ENCODE assay signal across 1 cellular context in genomic region chr5:74685979-74686631, GRCh38.
TF ChIP-seq lines count a peak whose summit lies in the region.

No MANE protein-coding gene starts in this region.

TF ChIP-seq in K562, 482 proteins besides CTCF, POLR2A, EP300 and RAD21 (continued from another document and continues in another):
- TF ChIP-seq E2F6 (IDR thresholded peaks at IDR 0.05; ENCODE audit: borderline replicate concordance in 1 of 2, extremely low read depth in 1 of 2, insufficient read depth in 1 of 2, insufficient read length in 1 of 2, low read depth in 1 of 2, low read length in 1 of 2, poor library complexity in 1 of 2, severe bottlenecking in 1 of 2) (no peak), RREB1 (CRISPR knock-in tag; IDR thresholded peaks at IDR 0.05) (no peak), CTBP1 (IDR thresholded peaks at IDR 0.05; ENCODE audit: borderline replicate concordance) (0 out of 2 replicates have a peak, but pooled peaks have one; percentile 17), SUPT5H (IDR thresholded peaks at IDR 0.05) (no peak), ZNF407 (IDR thresholded peaks at IDR 0.05; ENCODE audit: low read depth) (no peak), HNRNPUL1 (IDR thresholded peaks at IDR 0.05; ENCODE audit: low read length) (no peak), KAT2B (IDR thresholded peaks at IDR 0.05; ENCODE audit: low read depth, low read length) (no peak), RBM34 (IDR thresholded peaks at IDR 0.05; ENCODE audit: borderline replicate concordance, insufficient read depth, low read length) (no peak), HSF4 (CRISPR knock-in tag; IDR thresholded peaks at IDR 0.05; ENCODE audit: borderline replicate concordance) (no peak), TAF9B (IDR thresholded peaks at IDR 0.05; ENCODE audit: partially characterized antibody) (no peak), HMG20A (CRISPR knock-in tag; conservative IDR thresholded peaks at IDR 0.05) (no peak), CEBPG (CRISPR knock-in tag; IDR thresholded peaks at IDR 0.05) (no peak), CEBPG (tag; conservative IDR thresholded peaks at IDR 0.05 in 1 of 2, IDR thresholded peaks at IDR 0.05 in 1 of 2) (0 out of 4 replicates have a peak, but pooled peaks of 1 of the 2 experiments have one; percentile 7), PYGO2 (tag; IDR thresholded peaks at IDR 0.05) (no peak), SMARCA4 (IDR thresholded peaks at IDR 0.05) (0 out of 2 replicates have a peak, but pooled peaks have one; percentile 31), PCBP1 (IDR thresholded peaks at IDR 0.05; ENCODE audit: low read depth, low read length, poor library complexity, severe bottlenecking) (no peak), RBM39 (optimal IDR thresholded peaks at IDR 0.05; ENCODE audit: low read depth, low read length) (no peak), ESRRA (IDR thresholded peaks at IDR 0.05; ENCODE audit: borderline replicate concordance, low read depth) (peak; percentile 73; the same call in 1 of the 2 replicates), ZNF121 (CRISPR knock-in tag; conservative IDR thresholded peaks at IDR 0.05) (no peak), ZNF507 (tag; conservative IDR thresholded peaks at IDR 0.05) (no peak), SPI1 (IDR thresholded peaks at IDR 0.05; ENCODE audit: borderline replicate concordance, low read depth, low read length) (peak; percentile 92)
- TF ChIP-seq, protein P1, sequence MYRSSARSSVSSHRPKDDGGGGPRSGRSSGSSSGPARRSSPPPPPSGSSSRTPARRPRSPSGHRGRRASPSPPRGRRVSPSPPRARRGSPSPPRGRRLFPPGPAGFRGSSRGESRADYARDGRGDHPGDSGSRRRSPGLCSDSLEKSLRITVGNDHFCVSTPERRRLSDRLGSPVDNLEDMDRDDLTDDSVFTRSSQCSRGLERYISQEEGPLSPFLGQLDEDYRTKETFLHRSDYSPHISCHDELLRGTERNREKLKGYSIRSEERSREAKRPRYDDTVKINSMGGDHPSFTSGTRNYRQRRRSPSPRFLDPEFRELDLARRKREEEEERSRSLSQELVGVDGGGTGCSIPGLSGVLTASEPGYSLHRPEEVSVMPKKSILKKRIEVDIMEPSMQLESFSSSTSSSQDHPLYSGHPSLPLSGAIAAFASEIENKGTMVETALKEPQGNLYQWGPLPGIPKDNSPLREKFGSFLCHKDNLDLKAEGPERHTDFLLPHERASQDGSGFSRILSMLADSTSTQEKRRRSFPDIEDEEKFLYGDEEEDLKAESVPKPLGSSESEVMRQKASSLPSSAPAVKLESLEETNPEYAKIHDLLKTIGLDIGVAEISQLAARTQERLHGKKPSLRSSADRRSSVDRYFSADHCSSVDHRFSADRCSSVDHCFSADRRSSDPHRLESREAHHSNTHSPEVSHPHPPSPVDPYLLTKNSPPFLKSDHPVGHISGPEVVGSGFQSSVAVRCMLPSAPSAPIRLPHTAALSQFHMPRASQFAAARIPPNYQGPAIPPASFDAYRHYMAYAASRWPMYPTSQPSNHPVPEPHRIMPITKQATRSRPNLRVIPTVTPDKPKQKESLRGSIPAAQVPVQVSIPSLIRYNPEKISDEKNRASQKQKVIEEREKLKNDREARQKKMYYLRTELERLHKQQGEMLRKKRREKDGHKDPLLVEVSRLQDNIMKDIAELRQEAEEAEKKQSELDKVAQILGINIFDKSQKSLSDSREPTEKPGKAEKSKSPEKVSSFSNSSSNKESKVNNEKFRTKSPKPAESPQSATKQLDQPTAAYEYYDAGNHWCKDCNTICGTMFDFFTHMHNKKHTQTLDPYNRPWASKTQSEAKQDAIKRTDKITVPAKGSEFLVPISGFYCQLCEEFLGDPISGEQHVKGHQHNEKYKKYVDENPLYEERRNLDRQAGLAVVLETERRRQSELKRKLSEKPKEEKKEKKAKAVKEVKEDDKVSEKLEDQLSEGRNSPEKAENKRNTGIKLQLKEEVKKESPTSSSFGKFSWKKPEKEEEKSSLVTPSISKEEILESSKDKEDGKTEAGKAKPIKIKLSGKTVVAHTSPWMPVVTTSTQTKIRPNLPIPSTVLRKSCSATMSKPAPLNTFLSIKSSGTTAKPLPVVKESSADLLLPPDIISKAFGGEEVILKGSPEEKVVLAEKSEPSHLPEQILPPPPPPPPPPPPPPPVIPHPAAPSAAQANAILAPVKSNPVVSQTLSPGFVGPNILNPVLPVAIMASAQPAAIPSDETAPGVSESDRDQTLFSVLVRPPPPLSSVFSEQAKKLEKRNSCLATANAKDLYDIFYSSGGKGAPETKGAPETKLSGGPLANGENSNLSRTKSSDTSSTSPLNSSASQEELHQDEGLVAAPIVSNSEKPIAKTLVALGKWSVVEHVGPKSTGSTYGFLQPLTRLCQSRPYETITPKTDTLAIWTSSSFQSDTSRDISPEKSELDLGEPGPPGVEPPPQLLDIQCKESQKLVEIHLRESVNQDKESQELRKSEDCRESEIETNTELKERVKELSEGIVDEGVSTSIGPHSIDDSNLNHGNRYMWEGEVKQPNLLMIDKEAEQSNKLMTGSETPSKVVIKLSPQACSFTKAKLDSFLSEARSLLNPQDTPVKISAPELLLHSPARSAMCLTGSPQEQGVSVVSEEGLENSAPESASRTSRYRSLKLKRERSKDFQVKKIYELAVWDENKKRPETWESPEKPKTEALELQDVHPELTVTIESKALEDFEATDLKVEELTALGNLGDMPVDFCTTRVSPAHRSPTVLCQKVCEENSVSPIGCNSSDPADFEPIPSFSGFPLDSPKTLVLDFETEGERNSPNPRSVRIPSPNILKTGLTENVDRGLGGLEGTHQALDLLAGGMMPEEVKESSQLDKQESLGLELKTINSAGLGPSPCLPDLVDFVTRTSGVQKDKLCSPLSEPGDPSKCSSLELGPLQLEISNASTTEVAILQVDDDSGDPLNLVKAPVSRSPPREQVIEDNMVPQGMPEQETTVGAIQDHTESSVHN (IDR thresholded peaks at IDR 0.05; ENCODE audit: borderline replicate concordance in 1 of 2, low read depth in 1 of 2) = no peak
- TF ChIP-seq, protein P2, sequence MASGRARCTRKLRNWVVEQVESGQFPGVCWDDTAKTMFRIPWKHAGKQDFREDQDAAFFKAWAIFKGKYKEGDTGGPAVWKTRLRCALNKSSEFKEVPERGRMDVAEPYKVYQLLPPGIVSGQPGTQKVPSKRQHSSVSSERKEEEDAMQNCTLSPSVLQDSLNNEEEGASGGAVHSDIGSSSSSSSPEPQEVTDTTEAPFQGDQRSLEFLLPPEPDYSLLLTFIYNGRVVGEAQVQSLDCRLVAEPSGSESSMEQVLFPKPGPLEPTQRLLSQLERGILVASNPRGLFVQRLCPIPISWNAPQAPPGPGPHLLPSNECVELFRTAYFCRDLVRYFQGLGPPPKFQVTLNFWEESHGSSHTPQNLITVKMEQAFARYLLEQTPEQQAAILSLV (tag; IDR thresholded peaks at IDR 0.05) = no peak
- TF ChIP-seq, protein P3, sequence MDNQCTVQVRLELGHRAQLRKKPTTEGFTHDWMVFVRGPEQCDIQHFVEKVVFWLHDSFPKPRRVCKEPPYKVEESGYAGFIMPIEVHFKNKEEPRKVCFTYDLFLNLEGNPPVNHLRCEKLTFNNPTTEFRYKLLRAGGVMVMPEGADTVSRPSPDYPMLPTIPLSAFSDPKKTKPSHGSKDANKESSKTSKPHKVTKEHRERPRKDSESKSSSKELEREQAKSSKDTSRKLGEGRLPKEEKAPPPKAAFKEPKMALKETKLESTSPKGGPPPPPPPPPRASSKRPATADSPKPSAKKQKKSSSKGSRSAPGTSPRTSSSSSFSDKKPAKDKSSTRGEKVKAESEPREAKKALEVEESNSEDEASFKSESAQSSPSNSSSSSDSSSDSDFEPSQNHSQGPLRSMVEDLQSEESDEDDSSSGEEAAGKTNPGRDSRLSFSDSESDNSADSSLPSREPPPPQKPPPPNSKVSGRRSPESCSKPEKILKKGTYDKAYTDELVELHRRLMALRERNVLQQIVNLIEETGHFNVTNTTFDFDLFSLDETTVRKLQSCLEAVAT (IDR thresholded peaks at IDR 0.05) = peak in 1 of 2 experiments; percentile 73; a peak in 1 of 4 replicates
